In genomic region chr17:8602679-8603078, GRCh38 we compare ENCODE assay signal across 21 cellular contexts.
"Had no signal": no experiment of that assay in that cellular context is flagged by ENCODE, and none has a peak within 500 bp of the region (broad histone marks: within the 10 kb centered on the region; RNA-seq: fewer than 3 reads in every experiment).

No MANE protein-coding gene starts in this region.

- H3K36me3 ChIP-seq: Peyer's patch, SJCRH30 had no signal

- H3K27ac ChIP-seq: KMS-11, PC-9, Peyer's patch, SJCRH30 had no signal

- H3K27me3 ChIP-seq: Peyer's patch, SJCRH30 had no signal

- FAIRE-seq: HepG2, K562 had no signal

- H3K4me3 ChIP-seq: K562, PC-9, Peyer's patch, SJCRH30 had no signal

- H3K9me3 ChIP-seq: Peyer's patch, SJCRH30 had no signal

- DNase-seq: Kasumi-1; MV-4-11; NCI-H1048; NCI-H1105; NCI-H1436 treated with DMSO at 0.1 percent for 48 hours; NCI-H1694; NCI-H187 treated with DMSO at 0.1 percent for 48 hours; NCI-H2029 treated with DMSO at 0.1 percent for 48 hours; NCI-H2171 treated with DMSO at 0.1 percent for 48 hours; NCI-H345; NCI-H446 treated with DMSO at 0.1 percent for 48 hours; NCI-H510A treated with DMSO at 0.1 percent for 48 hours; NCI-H526; NK-92 treated with Interleukin-12 subunit alpha and Interleukin-12 subunit beta, amount 100 ng/mL, for 24 hours; PC-9; Peyer's patch; SHP77 treated with DMSO at 0.1 percent for 48 hours; SJCRH30 had no signal

- H3K4me1 ChIP-seq: Peyer's patch, SJCRH30 had no signal
